In genomic region chr3:30691944-30692343, GRCh38 we compare ENCODE assay signal across 20 cellular contexts.
A peak's percentile ranks its signal among the peaks of the same experiment; 100 is the strongest.
DNase-seq lines count a peak whose midpoint lies in the region; ATAC-seq, FAIRE-seq and TF ChIP-seq lines count a peak whose summit lies in the region.
"Had no signal": no experiment of that assay in that cellular context is flagged by ENCODE, and none has a peak within 500 bp of the region (broad histone marks: within the 10 kb centered on the region; RNA-seq: fewer than 3 reads in every experiment).

No MANE protein-coding gene starts in this region.

- no peak overlapping the region for H2AFZ ChIP-seq in HepG2 (ENCODE audit: low read length)
- H2AFZ ChIP-seq: GM23338 had no signal

- peak overlapping the region; percentile 24 for H3K27ac ChIP-seq in HepG2 (ENCODE audit: extremely low read length, insufficient read depth, low read length)
- peak overlapping the region; percentile 61 to 77 for H3K27ac ChIP-seq in tibial artery
- H3K27ac ChIP-seq in kidney (ENCODE audit: low read depth in 2 of 2, low read length in 2 of 2), result no peak overlapping the region
- H3K27ac ChIP-seq: testis had no signal

- TF ChIP-seq RAD21 in HepG2 (CRISPR knock-in tag; IDR thresholded peaks at IDR 0.05), result no peak

- intact Hi-C loops in activated B cell treated with CpG ODN at 0.5 μM for 24 hours (cut with micrococcal nuclease) (loop anchor here (2.0 to 10.0 kb wide), 6 partner anchors 60 to 677 kb away; no protein-coding TSS in a partner anchor), HepG2 (cut with micrococcal nuclease; ENCODE audit: unreplicated experiment) (loop anchor here (2.0 to 10.0 kb wide), 4 partner anchors 57 to 580 kb away; no protein-coding TSS in a partner anchor), tibial artery (cut with DNase I; ENCODE audit: low total_unique reads) (loop anchor here (5.0 kb wide), 1 partner anchor 575 kb away; no protein-coding TSS in a partner anchor), kidney (cut with DNase I) (no loop called here)

- H3K79me2 ChIP-seq in HepG2 (ENCODE audit: insufficient read depth, low read length), result peaks cover 4% of the 10 kb centered on the region

- H3K9ac ChIP-seq in HepG2 (ENCODE audit: insufficient read depth, low read depth, low read length) (no peak overlapping the region), kidney (ENCODE audit: low read length in 2 of 2) (no peak overlapping the region)

- H3K4me3 Mint-ChIP-seq in activated T-cell treated with anti-CD3 and anti-CD28 coated beads, Interleukin-2, amount 50 U/mL, for 24 hours, result no peak overlapping the region
- H3K4me3 Mint-ChIP-seq in activated B cell treated with CpG ODN at 0.5 μM for 24 hours, result no peak overlapping the region
- H3K4me3 Mint-ChIP-seq: activated T-helper 1 cell treated with anti-CD3 and anti-CD28 coated beads, Interleukin-12 subunit alpha, Interleukin-12 subunit beta, Interleukin-2, Interleukin-4 antibody, amounts not matched to agents 30 ng/mL and 10 ng/mL and 1 ng/mL, durations not matched to agents 14 hours and 24 hours and 36 hours; brain; GM23338 had no signal

- in situ Hi-C loops in HepG2 (cut with HindIII; ENCODE audit: extremely low pct_ligation_motif_present, low pct_unique_long_range_greater_than_20kb), result no loop called here

- H3K27me3 Mint-ChIP-seq in activated T-cell treated with anti-CD3 and anti-CD28 coated beads, Interleukin-2, amount 50 U/mL, for 24 hours, result no peaks in the 10 kb centered on the region
- no peaks in the 10 kb centered on the region for H3K27me3 Mint-ChIP-seq in activated B cell treated with CpG ODN at 0.5 μM for 24 hours

- TF ChIP-seq EP300 in HepG2 (IDR thresholded peaks at IDR 0.05; ENCODE audit: low read depth in 2 of 2, low read length in 2 of 2), result no peak
- no peak for TF ChIP-seq EP300 in HepG2 (CRISPR knock-in tag; IDR thresholded peaks at IDR 0.05; ENCODE audit: borderline replicate concordance)

- peaks cover 98% of the 10 kb centered on the region for H3K36me3 Mint-ChIP-seq in activated T-cell treated with anti-CD3 and anti-CD28 coated beads, Interleukin-2, amount 50 U/mL, for 24 hours (ENCODE audit: low read depth)
- peaks cover 93% of the 10 kb centered on the region for H3K36me3 Mint-ChIP-seq in activated B cell treated with CpG ODN at 0.5 μM for 24 hours (ENCODE audit: low read depth)

- H3K27ac Mint-ChIP-seq in activated T-cell treated with anti-CD3 and anti-CD28 coated beads, Interleukin-2, amount 50 U/mL, for 24 hours, result peak overlapping the region; percentile 63
- peak overlapping the region; percentile 24 for H3K27ac Mint-ChIP-seq in activated B cell treated with CpG ODN at 0.5 μM for 24 hours
- H3K27ac Mint-ChIP-seq: brain, GM23338 had no signal

- H3K4me1 ChIP-seq in HepG2 (ENCODE audit: insufficient read depth, low read length), result peaks cover 65% of the 10 kb centered on the region
- peaks cover 0 to 84% (median 51%) of the 10 kb centered on the region in 4 donors for H3K4me1 ChIP-seq in tibial artery
- H3K4me1 ChIP-seq in kidney (ENCODE audit: control insufficient read depth in 1 of 2, insufficient read depth in 1 of 2, low read depth in 1 of 2, low read length in 2 of 2), result peaks cover 20 to 28% of the 10 kb centered on the region in 2 donors

- H3K9me3 Mint-ChIP-seq in activated T-cell treated with anti-CD3 and anti-CD28 coated beads, Interleukin-2, amount 50 U/mL, for 24 hours, result no peaks in the 10 kb centered on the region
- no peaks in the 10 kb centered on the region for H3K9me3 Mint-ChIP-seq in activated B cell treated with CpG ODN at 0.5 μM for 24 hours
- H3K9me3 Mint-ChIP-seq: activated T-helper 1 cell treated with anti-CD3 and anti-CD28 coated beads, Interleukin-12 subunit alpha, Interleukin-12 subunit beta, Interleukin-2, Interleukin-4 antibody, amounts not matched to agents 30 ng/mL and 10 ng/mL and 1 ng/mL, durations not matched to agents 14 hours and 24 hours and 36 hours; brain; GM23338 had no signal

- no peak overlapping the region for H3K4me2 ChIP-seq in HepG2 (ENCODE audit: low read depth, low read length)
- H3K4me2 ChIP-seq: GM23338 had no signal

- 100% methylated on average over 1 of the region's 1 CpG for WGBS in HepG2 (ENCODE audit: low lambda C conversion rate)

- peaks cover 88% of the 10 kb centered on the region for H3K4me1 Mint-ChIP-seq in activated T-cell treated with anti-CD3 and anti-CD28 coated beads, Interleukin-2, amount 50 U/mL, for 24 hours (ENCODE audit: low read depth)
- H3K4me1 Mint-ChIP-seq in activated B cell treated with CpG ODN at 0.5 μM for 24 hours, result peaks cover 73% of the 10 kb centered on the region

- peaks cover 53% of the 10 kb centered on the region for H4K20me1 ChIP-seq in HepG2 (ENCODE audit: insufficient read depth, low read length)

- TF ChIP-seq POLR2A in HepG2 (IDR thresholded peaks at IDR 0.05; ENCODE audit: insufficient read depth in 1 of 2, low read depth in 2 of 2, low read length in 2 of 2), result peak in 1 of 2 experiments; percentile 8; a peak in 1 of 4 replicates

- FAIRE-seq in HepG2 (lab: Jason Lieb, UNC), result no peak
- no peak for FAIRE-seq in urothelium cell line (lab: Jason Lieb, UNC)
- no peak for FAIRE-seq in kidney (lab: Jason Lieb, UNC)
- FAIRE-seq: A204.1, islet of Langerhans had no signal

- no peak for DNase-seq in activated T-cell treated with anti-CD3 and anti-CD28 coated beads, Interleukin-2, amount 50 U/mL, for 24 hours
- DNase-seq in activated T-cell treated with anti-CD3 and anti-CD28 coated beads for 4 hours, result no peak
- DNase-seq in activated B cell treated with CpG ODN at 0.5 μM for 24 hours, result no peak
- no peak for DNase-seq in HepG2 (ENCODE audit: low spot score)
- DNase-seq in tibial artery, result no peak
- DNase-seq in urothelium cell line (ENCODE audit: low spot score), result no peak
- DNase-seq in kidney, result no peak
- no peak for DNase-seq in islet precursor cell
- DNase-seq: activated CD4-positive, alpha-beta T cell treated with anti-CD3 and anti-CD28 coated beads, Interleukin-2, amount 50 U/mL, for 48 hours; head of caudate nucleus; IMR-90; NCI-H2029 treated with DMSO at 0.1 percent for 48 hours; occipital lobe; stimulated activated CD4-positive, alpha-beta T cell treated with anti-CD3 and anti-CD28 coated beads, Interleukin-2, amount 100 ng/mL, for 24 hours; testis had no signal

- H3K4me3 ChIP-seq in HepG2 (replicated peaks in 1 of 3; ENCODE audit: insufficient read depth in 1 of 3, low read depth in 2 of 3, low read length in 3 of 3) (no peak overlapping the region), tibial artery (no peak overlapping the region), kidney (ENCODE audit: low read length in 2 of 2) (no peak overlapping the region)
- H3K4me3 ChIP-seq: GM23338, testis had no signal

- ATAC-seq in activated B cell treated with CpG ODN at 0.5 μM for 24 hours (ENCODE audit: low read depth), result no peak
- ATAC-seq in HepG2, result no peak
- ATAC-seq: GM23338 had no signal

- TF ChIP-seq CTCF in activated B cell treated with CpG ODN at 0.5 μM for 24 hours (IDR thresholded peaks at IDR 0.05), result no peak
- TF ChIP-seq CTCF in HepG2 (CRISPR knock-in tag; IDR thresholded peaks at IDR 0.05), result no peak
- no peak for TF ChIP-seq CTCF in tibial artery (IDR thresholded peaks at IDR 0.05)
- no peak for TF ChIP-seq CTCF in kidney (IDR thresholded peaks at IDR 0.05; ENCODE audit: borderline replicate concordance, extremely low read depth, insufficient read depth)

- POLR2A ChIA-PET in activated B cell treated with CpG ODN at 0.5 μM for 24 hours (lab: Charles Lee) (interaction anchor here (1.3 kb wide), 1 partner anchor 85 kb away, joined by 7 read pairs; the partner anchor contains the start of gene TGFBR2), HepG2 (lab: Yijun Ruan, JAX) (interaction anchor here (0.6 to 1.0 kb wide), 2 partner anchors 25 to 433 kb away, joined by 3 to 4 read pairs; no protein-coding TSS in a partner anchor)

- H3K36me3 ChIP-seq in HepG2 (replicated peaks in 1 of 2; ENCODE audit: control insufficient read depth in 1 of 2, insufficient read depth in 2 of 2, low read length in 2 of 2), result peaks cover 37 to 90% of the 10 kb centered on the region in 2 experiments
- H3K36me3 ChIP-seq in tibial artery, result peaks cover 36 to 55% (median 48%) of the 10 kb centered on the region in 3 donors
- H3K36me3 ChIP-seq in kidney (ENCODE audit: control insufficient read depth in 1 of 2, insufficient read depth in 2 of 2, low read length in 2 of 2), result peaks cover 15 to 28% of the 10 kb centered on the region in 2 donors

- H3K9me3 ChIP-seq in HepG2 (ENCODE audit: low read length), result no peaks in the 10 kb centered on the region
- H3K9me3 ChIP-seq in tibial artery, result no peaks in the 10 kb centered on the region
- H3K9me3 ChIP-seq in kidney (ENCODE audit: control insufficient read depth in 1 of 2, low read length in 2 of 2), result no peaks in the 10 kb centered on the region
- H3K9me3 ChIP-seq: testis had no signal

- CTCF ChIA-PET in activated B cell treated with CpG ODN at 0.5 μM for 24 hours (lab: Charles Lee) (interaction anchor here (0.7 to 3.6 kb wide), 9 partner anchors 63 to 649 kb away, joined by 3 to 44 read pairs (median 5); no protein-coding TSS in a partner anchor), HepG2 (lab: Yijun Ruan, JAX; ENCODE audit: low intra/inter-chr PET ratio, low total read pairs) (no interaction called here)

- no peaks in the 10 kb centered on the region for H3K27me3 ChIP-seq in HepG2 (ENCODE audit: control insufficient read depth in 1 of 2, insufficient read depth in 2 of 2, low read length in 2 of 2)
- H3K27me3 ChIP-seq in tibial artery, result no peaks in the 10 kb centered on the region
- H3K27me3 ChIP-seq: testis had no signal

- BruUV-seq in HepG2 (replicated peaks; lab: Mats Ljungman, UMichigan), result no TSS peak

TF ChIP-seq in HepG2, 621 proteins besides CTCF, POLR2A, EP300 and RAD21 (continues in another document):
- TF ChIP-seq POGZ (CRISPR knock-in tag; IDR thresholded peaks at IDR 0.05) (peak; percentile 3; the same call in 1 of the 2 replicates), JARID2 (CRISPR knock-in tag; IDR thresholded peaks at IDR 0.05; ENCODE audit: insufficient replicate concordance) (no peak), ZNF296 (CRISPR knock-in tag; conservative IDR thresholded peaks at IDR 0.05) (no peak)

Comparison
In these comparisons a context has a peak if more than half of its experiments do, and no peak if none do; other contexts are left out.
1. H3K27ac ChIP-seq: peak in HepG2 (single experiment) and tibial artery (2 of 2); none in kidney (0 of 2).